ENCODE assay signal across 1 cellular context in genomic region chr1:109112652-109113285, GRCh38.
TF ChIP-seq lines count a peak whose summit lies in the region.

No MANE protein-coding gene starts in this region.

TF ChIP-seq in HEK293, 187 proteins besides CTCF, POLR2A, EP300 and RAD21 (continued from another document):
- no peak for TF ChIP-seq ZNF23 (tag by site-specific recombination; IDR thresholded peaks at IDR 0.05; ENCODE audit: borderline replicate concordance)
- TF ChIP-seq ZNF707 (tag by site-specific recombination; IDR thresholded peaks at IDR 0.05) = no peak
- peak; percentile 29; the same call in 1 of the 2 replicates for TF ChIP-seq PATZ1 (tag by site-specific recombination; IDR thresholded peaks at IDR 0.05)
- no peak for TF ChIP-seq ZSCAN5A (tag by site-specific recombination; IDR thresholded peaks at IDR 0.05)
- no peak for TF ChIP-seq ZNF184 (tag by site-specific recombination; IDR thresholded peaks at IDR 0.05)
- no peak for TF ChIP-seq ZNF48 (tag by site-specific recombination; IDR thresholded peaks at IDR 0.05)
- TF ChIP-seq, protein P1, sequence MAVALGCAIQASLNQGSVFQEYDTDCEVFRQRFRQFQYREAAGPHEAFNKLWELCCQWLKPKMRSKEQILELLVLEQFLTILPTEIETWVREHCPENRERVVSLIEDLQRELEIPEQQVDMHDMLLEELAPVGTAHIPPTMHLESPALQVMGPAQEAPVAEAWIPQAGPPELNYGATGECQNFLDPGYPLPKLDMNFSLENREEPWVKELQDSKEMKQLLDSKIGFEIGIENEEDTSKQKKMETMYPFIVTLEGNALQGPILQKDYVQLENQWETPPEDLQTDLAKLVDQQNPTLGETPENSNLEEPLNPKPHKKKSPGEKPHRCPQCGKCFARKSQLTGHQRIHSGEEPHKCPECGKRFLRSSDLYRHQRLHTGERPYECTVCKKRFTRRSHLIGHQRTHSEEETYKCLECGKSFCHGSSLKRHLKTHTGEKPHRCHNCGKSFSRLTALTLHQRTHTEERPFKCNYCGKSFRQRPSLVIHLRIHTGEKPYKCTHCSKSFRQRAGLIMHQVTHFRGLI (tag by site-specific recombination; IDR thresholded peaks at IDR 0.05) = no peak
- no peak for TF ChIP-seq GLI2 (tag by site-specific recombination; IDR thresholded peaks at IDR 0.05; ENCODE audit: borderline replicate concordance, low read depth)
- TF ChIP-seq ZNF530 (tag by site-specific recombination; IDR thresholded peaks at IDR 0.05; ENCODE audit: low read depth) = no peak
- TF ChIP-seq ZNF366 (tag by site-specific recombination; conservative IDR thresholded peaks at IDR 0.05) = no peak
- TF ChIP-seq ZNF830 (tag by site-specific recombination; IDR thresholded peaks at IDR 0.05; ENCODE audit: low read depth) = no peak
- TF ChIP-seq ZNF518A (tag by site-specific recombination; conservative IDR thresholded peaks at IDR 0.05; ENCODE audit: low read depth) = no peak
- no peak for TF ChIP-seq KLF16 (tag by site-specific recombination; IDR thresholded peaks at IDR 0.05)
- TF ChIP-seq ZSCAN23 (tag by site-specific recombination; IDR thresholded peaks at IDR 0.05) = no peak
